Comparison of ENCODE assay signal across 21 cellular contexts in genomic region chr12:64457923-64458322, GRCh38. TPM values are rescaled to one million over a fixed set of nuclear protein-coding genes. Genes with fewer than 3 reads are reported as not detected.
DNase-seq lines count a peak whose midpoint lies in the region; ATAC-seq and TF ChIP-seq lines count a peak whose summit lies in the region.
"Had no signal": no experiment of that assay in that cellular context is flagged by ENCODE, and none has a peak within 500 bp of the region (broad histone marks: within the 10 kb centered on the region; RNA-seq: fewer than 3 reads in every experiment).

No MANE protein-coding gene starts in this region.

- H3K4me1 Mint-ChIP-seq in activated naive CD4-positive, alpha-beta T cell treated with anti-CD3 and anti-CD28 coated beads for 36 hours (ENCODE audit: low read depth), result peaks cover 46% of the 10 kb centered on the region
- H3K4me1 Mint-ChIP-seq in activated B cell treated with CpG ODN at 0.5 μM for 24 hours (peaks cover 44% of the 10 kb centered on the region), mesothelial cell of epicardium (peaks cover 13% of the 10 kb centered on the region)

- H3K27ac Mint-ChIP-seq in activated naive CD4-positive, alpha-beta T cell treated with anti-CD3 and anti-CD28 coated beads for 36 hours, result peak overlapping the region; percentile 73
- H3K27ac Mint-ChIP-seq in activated naive CD4-positive, alpha-beta T cell treated with anti-CD3 and anti-CD28 coated beads, Interleukin-2, amount 50 U/mL, for 72 hours, result peak overlapping the region in 1 of 2 donors; percentile 85
- peak overlapping the region; percentile 37 for H3K27ac Mint-ChIP-seq in activated B cell treated with CpG ODN at 0.5 μM for 24 hours
- no peak overlapping the region for H3K27ac Mint-ChIP-seq in mesothelial cell of epicardium

- H3K4me1 ChIP-seq in upper lobe of left lung, result peaks cover 28 to 51% (median 41%) of the 10 kb centered on the region in 4 donors

- peaks cover 0 to 28% (median 4%) of the 10 kb centered on the region in 4 donors for H3K36me3 ChIP-seq in upper lobe of left lung
- H3K36me3 ChIP-seq: breast epithelium had no signal

- no peak for DNase-seq in activated naive CD4-positive, alpha-beta T cell treated with anti-CD3 and anti-CD28 coated beads for 36 hours
- DNase-seq in activated naive CD4-positive, alpha-beta T cell treated with anti-CD3 and anti-CD28 coated beads, Interleukin-2, amount 50 U/mL, for 72 hours (ENCODE audit: low spot score in 2 of 2), result no peak
- no peak for DNase-seq in activated B cell treated with CpG ODN at 0.5 μM for 24 hours
- DNase-seq in left lobe of liver (ENCODE audit: low spot score), result no peak
- DNase-seq in upper lobe of left lung, result no peak
- DNase-seq in ecto neural progenitor cell (ENCODE audit: low spot score), result no peak
- DNase-seq in NCI-H187 (lab: John Stamatoyannopoulos, UW), result no peak
- DNase-seq in mesothelial cell of epicardium (ENCODE audit: low spot score in 2 of 2, unreplicated experiment in 2 of 2), result no peak
- DNase-seq: activated CD4-positive, alpha-beta T cell treated with anti-CD3 and anti-CD28 coated beads for 4 hours; adrenal gland; DMS79 treated with DMSO at 0.1 percent for 48 hours; foreskin melanocyte; kidney; MV-4-11; NCI-H1930; Peyer's patch; stimulated activated CD4-positive, alpha-beta T cell treated with anti-CD3 and anti-CD28 coated beads, Interleukin-4, amount 100 ng/mL, for 1 hour had no signal

- H3K9me3 Mint-ChIP-seq in activated naive CD4-positive, alpha-beta T cell treated with anti-CD3 and anti-CD28 coated beads for 36 hours, result no peaks in the 10 kb centered on the region
- no peaks in the 10 kb centered on the region for H3K9me3 Mint-ChIP-seq in activated naive CD4-positive, alpha-beta T cell treated with anti-CD3 and anti-CD28 coated beads, Interleukin-2, amount 50 U/mL, for 72 hours
- H3K9me3 Mint-ChIP-seq in activated B cell treated with CpG ODN at 0.5 μM for 24 hours (no peaks in the 10 kb centered on the region), mesothelial cell of epicardium (no peaks in the 10 kb centered on the region)
- H3K9me3 Mint-ChIP-seq: dendritic cell treated with granulocyte-macrophage colony-stimulating factor and Interleukin-4, amounts not matched to agents 40 ng/mL and 50 ng/mL, for 4 days had no signal

- no peaks in the 10 kb centered on the region for H3K27me3 ChIP-seq in upper lobe of left lung
- H3K27me3 ChIP-seq: adrenal gland, breast epithelium, Peyer's patch had no signal

- POLR2A ChIA-PET in activated B cell treated with CpG ODN at 0.5 μM for 24 hours (lab: Charles Lee), result interaction anchor here (0.6 kb wide), 1 partner anchor 10 kb away, joined by 8 read pairs; no protein-coding TSS in a partner anchor

- no peak overlapping the region for H3K4me3 ChIP-seq in upper lobe of left lung
- H3K4me3 ChIP-seq: adrenal gland, breast epithelium, Peyer's patch, skin epidermis had no signal

- peak overlapping the region; percentile 10 to 86 (median 57) for H3K27ac ChIP-seq in upper lobe of left lung
- H3K27ac ChIP-seq: epithelial cell of prostate had no signal

- no peak for ATAC-seq in activated naive CD4-positive, alpha-beta T cell treated with anti-CD3 and anti-CD28 coated beads, Interleukin-2, amount 50 U/mL, for 72 hours
- ATAC-seq in activated B cell treated with CpG ODN at 0.5 μM for 24 hours (ENCODE audit: low read depth), result no peak
- ATAC-seq in left lobe of liver, result peak; percentile 25
- ATAC-seq in upper lobe of left lung (ENCODE audit: low FRiP score in 2 of 2), result no peak

- H3K27me3 Mint-ChIP-seq in activated naive CD4-positive, alpha-beta T cell treated with anti-CD3 and anti-CD28 coated beads for 36 hours (ENCODE audit: low read depth), result no peaks in the 10 kb centered on the region
- H3K27me3 Mint-ChIP-seq in activated B cell treated with CpG ODN at 0.5 μM for 24 hours (no peaks in the 10 kb centered on the region), mesothelial cell of epicardium (ENCODE audit: low read depth) (no peaks in the 10 kb centered on the region)
- H3K27me3 Mint-ChIP-seq: dendritic cell treated with granulocyte-macrophage colony-stimulating factor and Interleukin-4, amounts not matched to agents 40 ng/mL and 50 ng/mL, for 4 days had no signal

- no peak for TF ChIP-seq EP300 in upper lobe of left lung (IDR thresholded peaks at IDR 0.05)

- H3K4me3 Mint-ChIP-seq in activated naive CD4-positive, alpha-beta T cell treated with anti-CD3 and anti-CD28 coated beads for 36 hours, result no peak overlapping the region
- H3K4me3 Mint-ChIP-seq in activated B cell treated with CpG ODN at 0.5 μM for 24 hours, result no peak overlapping the region
- no peak overlapping the region for H3K4me3 Mint-ChIP-seq in mesothelial cell of epicardium
- H3K4me3 Mint-ChIP-seq: dendritic cell treated with granulocyte-macrophage colony-stimulating factor and Interleukin-4, amounts not matched to agents 40 ng/mL and 50 ng/mL, for 4 days had no signal

- intact Hi-C loops in activated naive CD4-positive, alpha-beta T cell treated with anti-CD3 and anti-CD28 coated beads for 36 hours (cut with micrococcal nuclease), result loop anchor here (1.0 to 5.0 kb wide), 3 partner anchors 139 to 714 kb away; no protein-coding TSS in a partner anchor
- intact Hi-C loops in activated B cell treated with CpG ODN at 0.5 μM for 24 hours (cut with micrococcal nuclease), result loop anchor here (2.0 kb wide), 1 partner anchor 679 kb away; the partner anchor contains the start of gene RXYLT1

- TF ChIP-seq CTCF in activated B cell treated with CpG ODN at 0.5 μM for 24 hours (IDR thresholded peaks at IDR 0.05) (no peak), upper lobe of left lung (IDR thresholded peaks at IDR 0.05) (no peak), mesothelial cell of epicardium (IDR thresholded peaks at IDR 0.05; ENCODE audit: unreplicated experiment) (no peak)

- H3K36me3 Mint-ChIP-seq in activated naive CD4-positive, alpha-beta T cell treated with anti-CD3 and anti-CD28 coated beads for 36 hours (ENCODE audit: low read depth), result peaks cover 12% of the 10 kb centered on the region
- peaks cover 10 to 38% of the 10 kb centered on the region in 2 donors for H3K36me3 Mint-ChIP-seq in activated naive CD4-positive, alpha-beta T cell treated with anti-CD3 and anti-CD28 coated beads, Interleukin-2, amount 50 U/mL, for 72 hours
- peaks cover 31% of the 10 kb centered on the region for H3K36me3 Mint-ChIP-seq in activated B cell treated with CpG ODN at 0.5 μM for 24 hours (ENCODE audit: low read depth)
- H3K36me3 Mint-ChIP-seq in mesothelial cell of epicardium, result peaks cover 8% of the 10 kb centered on the region

- WGBS in upper lobe of left lung, 2 donors, result 86 to 90% methylated on average over 4 of the region's 4 CpGs

- H3K9me3 ChIP-seq in upper lobe of left lung, result no peaks in the 10 kb centered on the region
- H3K9me3 ChIP-seq: adrenal gland, breast epithelium, Peyer's patch had no signal

- no peak for TF ChIP-seq POLR2A in upper lobe of left lung (IDR thresholded peaks at IDR 0.05)

- CTCF ChIA-PET in activated naive CD4-positive, alpha-beta T cell treated with anti-CD3 and anti-CD28 coated beads for 36 hours (lab: Charles Lee), result interaction anchor here (0.5 to 1.2 kb wide), 3 partner anchors 12 to 435 kb away, joined by 3 read pairs; no protein-coding TSS in a partner anchor
- CTCF ChIA-PET in activated B cell treated with CpG ODN at 0.5 μM for 24 hours (lab: Charles Lee), result no interaction called here

RNA-seq across cellular contexts. Expression of gene TBK1, which starts 6.0 kb away (rescaled TPM):
- 10 to 100 TPM; 10.7 to 12.1 TPM for total RNA-seq in activated naive CD4-positive, alpha-beta T cell treated with anti-CD3 and anti-CD28 coated beads for 36 hours
- total RNA-seq in activated naive CD4-positive, alpha-beta T cell treated with anti-CD3 and anti-CD28 coated beads, Interleukin-2, amount 50 U/mL, for 72 hours, result 10 to 100 TPM; 21.1 to 47.6 TPM
- total RNA-seq in activated B cell treated with CpG ODN at 0.5 μM for 24 hours, result 32.6 and 37.4 TPM in 2 replicates
- total RNA-seq in left lobe of liver, result 7.4 TPM
- 10 to 100 TPM; 12.9 to 49.0 (median 16.7) TPM for total RNA-seq in upper lobe of left lung
- total RNA-seq in mesothelial cell of epicardium, result 21.9 to 25.5 TPM (median 25.2 TPM) in 3 replicates

RNA-seq across cellular contexts. Expression of gene XPOT, which starts 53.7 kb away (rescaled TPM):
- total RNA-seq in activated naive CD4-positive, alpha-beta T cell treated with anti-CD3 and anti-CD28 coated beads for 36 hours, result 100 to 1,000 TPM; 227 to 236 TPM
- 100 to 1,000 TPM; 124 to 138 TPM for total RNA-seq in activated naive CD4-positive, alpha-beta T cell treated with anti-CD3 and anti-CD28 coated beads, Interleukin-2, amount 50 U/mL, for 72 hours
- total RNA-seq in activated B cell treated with CpG ODN at 0.5 μM for 24 hours (81.3 and 96.2 TPM in 2 replicates), left lobe of liver (29.4 TPM), upper lobe of left lung (10 to 100 TPM; 22.0 to 72.8 (median 32.8) TPM), mesothelial cell of epicardium (50.6 to 58.5 TPM (median 52.4 TPM) in 3 replicates)
